In genomic region chr3:124826703-124827102, GRCh38 we compare ENCODE assay signal across 10 cellular contexts.
DNase-seq lines count a peak whose midpoint lies in the region; ATAC-seq and TF ChIP-seq lines count a peak whose summit lies in the region.
"Had no signal": no experiment of that assay in that cellular context is flagged by ENCODE, and none has a peak within 500 bp of the region (broad histone marks: within the 10 kb centered on the region; RNA-seq: fewer than 3 reads in every experiment).

No MANE protein-coding gene starts in this region.

- H3K9me3 Mint-ChIP-seq in WTC11: no peaks in the 10 kb centered on the region

- H3K27me3 Mint-ChIP-seq in WTC11 (ENCODE audit: low read depth): no peaks in the 10 kb centered on the region

- peaks cover 81% of the 10 kb centered on the region for H3K4me1 Mint-ChIP-seq in WTC11

- no peaks in the 10 kb centered on the region for H3K9me3 ChIP-seq in skeletal muscle satellite cell (replicated peaks; ENCODE audit: low read length)
- H3K9me3 ChIP-seq: tibial nerve had no signal

- DNase-seq in H4 (ENCODE audit: low spot score) (peak; percentile 74), WTC11 (ENCODE audit: low spot score) (no peak), foreskin melanocyte (peak; percentile 75), kidney glomerular epithelial cell (lab: John Stamatoyannopoulos, UW) (no peak), NOMO-1 treated with dmso at 0.1 percent for 144 hours (lab: John Stamatoyannopoulos, UW; ENCODE audit: unreplicated experiment) (no peak), iPS-NIHi7 (ENCODE audit: extremely low spot score) (no peak)
- DNase-seq: NCI-H69 had no signal

- H3K36me3 ChIP-seq in skeletal muscle satellite cell (ENCODE audit: insufficient read depth, low read length): peaks cover 49% of the 10 kb centered on the region

- peak; percentile 67 for ATAC-seq in WTC11
- no peak for ATAC-seq in HG03342 (IDR thresholded peaks at IDR 0.05; ENCODE audit: unreplicated experiment)

- POLR2A ChIA-PET in WTC11 (lab: Charles Lee): interaction anchor here (0.7 kb wide), 1 partner anchor 55 kb away, joined by 4 read pairs; no protein-coding TSS in a partner anchor

- H3K9ac ChIP-seq in skeletal muscle satellite cell (ENCODE audit: low read depth, low read length): no peak overlapping the region

- peak overlapping the region; percentile 25 for H3K4me2 ChIP-seq in skeletal muscle satellite cell (ENCODE audit: low read length)

- TF ChIP-seq CTCF in WTC11 (IDR thresholded peaks at IDR 0.05): no peak

- H3K4me3 Mint-ChIP-seq in WTC11: peak overlapping the region; percentile 1; the same call in 1 of the 2 replicates

- peak overlapping the region; percentile 97 for H3K27ac Mint-ChIP-seq in WTC11

- no peaks in the 10 kb centered on the region for H3K27me3 ChIP-seq in skeletal muscle satellite cell (ENCODE audit: control insufficient read depth, insufficient read depth, low read length)
- H3K27me3 ChIP-seq: tibial nerve had no signal

- CTCF ChIA-PET in WTC11 (lab: Charles Lee): interaction anchor here (0.6 to 1.9 kb wide), 8 partner anchors 19 to 74 kb away, joined by 3 to 9 read pairs (median 4); partner anchors contain the start of gene ITGB5

- peaks cover 33% of the 10 kb centered on the region for H3K36me3 Mint-ChIP-seq in WTC11

- H3K4me1 ChIP-seq in skeletal muscle satellite cell (ENCODE audit: control insufficient read depth, insufficient read depth, low read length): peaks cover 21% of the 10 kb centered on the region

- H3K4me3 ChIP-seq in skeletal muscle satellite cell (ENCODE audit: low read length): no peak overlapping the region
- H3K4me3 ChIP-seq: tibial nerve had no signal

TF ChIP-seq in WTC11, 78 proteins besides CTCF, POLR2A, EP300 and RAD21:
- no peak for TF ChIP-seq GABPB1 (CRISPR knock-in tag; IDR thresholded peaks at IDR 0.05)
- TF ChIP-seq TEAD1 (CRISPR knock-in tag; IDR thresholded peaks at IDR 0.05): peak; percentile 27; the same call in 1 of the 2 replicates
- no peak for TF ChIP-seq ZNF423 (CRISPR knock-in tag; IDR thresholded peaks at IDR 0.05)
- TF ChIP-seq, protein P1, sequence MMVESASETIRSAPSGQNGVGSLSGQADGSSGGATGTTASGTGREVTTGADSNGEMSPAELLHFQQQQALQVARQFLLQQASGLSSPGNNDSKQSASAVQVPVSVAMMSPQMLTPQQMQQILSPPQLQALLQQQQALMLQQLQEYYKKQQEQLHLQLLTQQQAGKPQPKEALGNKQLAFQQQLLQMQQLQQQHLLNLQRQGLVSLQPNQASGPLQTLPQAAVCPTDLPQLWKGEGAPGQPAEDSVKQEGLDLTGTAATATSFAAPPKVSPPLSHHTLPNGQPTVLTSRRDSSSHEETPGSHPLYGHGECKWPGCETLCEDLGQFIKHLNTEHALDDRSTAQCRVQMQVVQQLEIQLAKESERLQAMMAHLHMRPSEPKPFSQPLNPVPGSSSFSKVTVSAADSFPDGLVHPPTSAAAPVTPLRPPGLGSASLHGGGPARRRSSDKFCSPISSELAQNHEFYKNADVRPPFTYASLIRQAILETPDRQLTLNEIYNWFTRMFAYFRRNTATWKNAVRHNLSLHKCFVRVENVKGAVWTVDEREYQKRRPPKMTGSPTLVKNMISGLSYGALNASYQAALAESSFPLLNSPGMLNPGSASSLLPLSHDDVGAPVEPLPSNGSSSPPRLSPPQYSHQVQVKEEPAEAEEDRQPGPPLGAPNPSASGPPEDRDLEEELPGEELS (CRISPR knock-in tag; IDR thresholded peaks at IDR 0.05): peak; percentile 23; the same call in 1 of the 2 replicates
TF ChIP-seq in WTC11: peak in this region for 2.

Comparison
In these comparisons a context has a peak if more than half of its experiments do, and no peak if none do; other contexts are left out.
1. DNase-seq: peak in H4 (single experiment) and foreskin melanocyte (single experiment); none in WTC11 (single experiment), kidney glomerular epithelial cell (single experiment), NOMO-1 treated with dmso at 0.1 percent for 144 hours (single experiment) and iPS-NIHi7 (single experiment).